Comparison of ENCODE assay signal across 9 cellular contexts in the genomic region with DNA sequence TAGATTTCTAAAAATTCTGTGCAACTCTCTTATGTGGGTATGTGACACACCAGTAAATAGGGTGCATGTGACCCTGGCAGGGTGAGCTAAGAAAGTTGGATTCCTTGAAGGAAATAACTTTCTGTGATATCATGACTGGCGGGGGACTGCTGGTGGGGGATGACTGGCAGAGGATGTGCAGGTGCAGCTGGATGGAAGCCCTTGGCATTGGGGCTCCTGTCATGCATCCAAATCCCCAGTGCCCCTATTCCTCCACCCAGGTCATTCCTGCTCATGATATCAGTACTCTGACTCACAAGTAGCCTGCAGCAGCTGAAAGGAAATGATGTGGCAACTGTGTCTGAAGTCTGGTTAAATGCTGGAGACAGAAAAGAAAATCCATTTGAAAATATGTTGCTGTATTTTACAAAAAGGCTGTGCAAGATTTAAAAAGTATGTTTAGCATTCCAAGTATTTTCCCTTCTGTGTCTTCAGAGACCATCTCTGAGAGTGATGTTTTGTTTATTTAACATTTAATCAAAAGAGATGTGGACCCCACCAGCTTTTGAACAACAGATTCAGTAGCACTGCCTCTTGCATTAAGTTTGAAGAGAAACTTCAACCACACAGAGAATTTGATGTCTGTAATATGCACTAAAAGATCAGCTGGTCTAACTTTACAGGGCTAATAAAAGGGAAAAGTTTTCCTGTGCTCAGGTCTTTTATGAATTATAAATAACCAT. TPM values are rescaled to one million over a fixed set of nuclear protein-coding genes. Genes with fewer than 3 reads are reported as not detected.
DNase-seq lines count a peak whose midpoint lies in the region; ATAC-seq lines count a peak whose summit lies in the region.
"Had no signal": no experiment of that assay in that cellular context is flagged by ENCODE, and none has a peak within 500 bp of the region (broad histone marks: within the 10 kb centered on the region; RNA-seq: fewer than 3 reads in every experiment).

No MANE protein-coding gene starts in this region.

- H4K20me1 ChIP-seq in GM23248 (ENCODE audit: insufficient read depth): no peaks in the 10 kb centered on the region

- no peak overlapping the region for H2BK5ac ChIP-seq in trophoblast cell (ENCODE audit: low read depth, low read length, poor library complexity)

- H3K27ac ChIP-seq in GM23248 (peak overlapping the region; percentile 78), trophoblast cell (ENCODE audit: low read depth, low read length) (no peak overlapping the region)

- ATAC-seq in GM18861 (IDR thresholded peaks at IDR 0.05; ENCODE audit: unreplicated experiment): no peak

- H3K4me3 ChIP-seq in GM23248 (peak overlapping the region; percentile 32), trophoblast cell (ENCODE audit: low read depth, low read length) (no peak overlapping the region)

- H2AFZ ChIP-seq in GM23248 (peak overlapping the region; percentile 30), trophoblast cell (ENCODE audit: insufficient read depth, low read length, poor library complexity) (no peak overlapping the region)

- no peaks in the 10 kb centered on the region for H3K9me3 ChIP-seq in GM23248 (ENCODE audit: low read depth)
- no peaks in the 10 kb centered on the region for H3K9me3 ChIP-seq in trophoblast cell (ENCODE audit: insufficient read depth, low read depth, low read length)

- no peak overlapping the region for H2BK12ac ChIP-seq in trophoblast cell (ENCODE audit: low read length)

- no peaks in the 10 kb centered on the region for H3K27me3 ChIP-seq in GM23248 (replicated peaks; ENCODE audit: insufficient read depth)
- no peaks in the 10 kb centered on the region for H3K27me3 ChIP-seq in trophoblast cell (ENCODE audit: insufficient read depth, low read length)

- in situ Hi-C loops in GM23248 (cut with MboI): no loop called here

- no peak overlapping the region for H3K4ac ChIP-seq in trophoblast cell (ENCODE audit: low read depth, low read length)

- H3K79me2 ChIP-seq in GM23248 (ENCODE audit: insufficient read depth) (no peaks in the 10 kb centered on the region), trophoblast cell (ENCODE audit: control insufficient read depth, insufficient read depth, low read length, poor library complexity) (no peaks in the 10 kb centered on the region)

- peak; percentile 90 for DNase-seq in GM23248
- peak; percentile 78 for DNase-seq in NOMO-1 treated with DMSO at 0.1 percent for 48 hours (lab: John Stamatoyannopoulos, UW; ENCODE audit: unreplicated experiment)
- DNase-seq in dermis blood vessel endothelial cell: peak; percentile 96
- DNase-seq in trophoblast cell: peak; percentile 94 to 95
- no peak for DNase-seq in NCI-H2107 treated with DMSO at 0.1 percent for 48 hours (lab: John Stamatoyannopoulos, UW; ENCODE audit: unreplicated experiment)
- DNase-seq in HT-29 (ENCODE audit: low spot score): no peak
- DNase-seq: MM.1S, T-helper 9 cell had no signal

- H2AK5ac ChIP-seq in trophoblast cell (ENCODE audit: low read length): no peak overlapping the region

- 0 to 8% methylated on average over 1 of the region's 1 CpG for WGBS in GM23248 (ENCODE audit: low coverage in 1 of 2, low lambda C conversion rate in 2 of 2, missing lambda C conversion rate in 2 of 2), 2 experiments
- no CpG with 5 or more reads among the region's 1 CpG for WGBS in trophoblast cell (ENCODE audit: extremely low coverage, insufficient coverage, insufficient read length)

- H4K91ac ChIP-seq in trophoblast cell (ENCODE audit: low read depth, low read length): no peak overlapping the region

- peaks cover 30% of the 10 kb centered on the region for H3K4me1 ChIP-seq in GM23248 (ENCODE audit: insufficient read depth)
- H3K4me1 ChIP-seq in trophoblast cell (ENCODE audit: control insufficient read depth in 1 of 2, insufficient read depth in 2 of 2, low read length in 2 of 2): peaks cover 6 to 13% of the 10 kb centered on the region in 2 experiments

- H3K36me3 ChIP-seq in GM23248 (ENCODE audit: low read depth) (no peaks in the 10 kb centered on the region), trophoblast cell (ENCODE audit: control insufficient read depth in 1 of 2, insufficient read depth in 2 of 2, low read length in 2 of 2) (no peaks in the 10 kb centered on the region)

- peak overlapping the region; percentile 65 for H3K9ac ChIP-seq in GM23248
- H3K9ac ChIP-seq in trophoblast cell (ENCODE audit: low read length): no peak overlapping the region

- H3K4me2 ChIP-seq in GM23248 (ENCODE audit: unreplicated experiment) (peak overlapping the region; percentile 68), trophoblast cell (ENCODE audit: low read length) (no peak overlapping the region)

- no peak overlapping the region for H4K8ac ChIP-seq in trophoblast cell (ENCODE audit: low read depth, low read length)

- peaks cover 23% of the 10 kb centered on the region for H3F3A ChIP-seq in GM23248 (ENCODE audit: insufficient read depth)

- H3K79me1 ChIP-seq in trophoblast cell (ENCODE audit: low read length): no peaks in the 10 kb centered on the region

- no peak overlapping the region for H4K12ac ChIP-seq in trophoblast cell (ENCODE audit: low read depth, low read length)

- no peak overlapping the region for H2BK120ac ChIP-seq in trophoblast cell (ENCODE audit: insufficient read depth, low read length, poor library complexity)

- no peak overlapping the region for H3K18ac ChIP-seq in trophoblast cell (ENCODE audit: low read length)

- H3K14ac ChIP-seq in trophoblast cell (ENCODE audit: low read length): no peak overlapping the region

- H3K23ac ChIP-seq in trophoblast cell (ENCODE audit: low read length): no peak overlapping the region

- H3K9me2 ChIP-seq in GM23248 (ENCODE audit: insufficient read depth): no peaks in the 10 kb centered on the region

RNA-seq across cellular contexts. Expression of a gene that starts 17.9 kb away (rescaled TPM):
- 3.9 and 4.8 TPM in 2 replicates for total RNA-seq in GM23248 (2014; rRNA removed; shearing (Covaris generic))
- polyA plus RNA-seq in GM23248 (2016; fragmentation: Nextera tagmentation; extraction: Ambion mirVana): 0.96 and 1.5 TPM in 2 replicates
- total RNA-seq in dermis blood vessel endothelial cell: 9.4 and 11.6 TPM in 2 replicates
- polyA plus RNA-seq in trophoblast cell (2013): 9.7 and 9.8 TPM in 2 replicates
- 3.0 and 3.2 TPM in 2 replicates for total RNA-seq in HT-29 (2014; rRNA removed; shearing (Covaris generic))

Comparison
In these comparisons a context has a peak if more than half of its experiments do, and no peak if none do; other contexts are left out.
1. DNase-seq: peak in GM23248 (single experiment), NOMO-1 treated with DMSO at 0.1 percent for 48 hours (single experiment), dermis blood vessel endothelial cell (single experiment) and trophoblast cell (2 of 2); none in NCI-H2107 treated with DMSO at 0.1 percent for 48 hours (single experiment) and HT-29 (single experiment).